19 cellular contexts compared by ENCODE assay signal in genomic region chr4:125498981-125499380, GRCh38.
DNase-seq lines count a peak whose midpoint lies in the region; ATAC-seq, FAIRE-seq and TF ChIP-seq lines count a peak whose summit lies in the region.
"Had no signal": no experiment of that assay in that cellular context is flagged by ENCODE, and none has a peak within 500 bp of the region (broad histone marks: within the 10 kb centered on the region; RNA-seq: fewer than 3 reads in every experiment).

No MANE protein-coding gene starts in this region.

- H2BK120ac ChIP-seq in IMR-90 (ENCODE audit: low read depth, low read length), result no peak overlapping the region
- H2BK120ac ChIP-seq in H1 (replicated peaks; ENCODE audit: low read depth, low read length), result no peak overlapping the region

- FAIRE-seq in A549 (lab: Jason Lieb, UNC) (no peak), H1 (lab: Jason Lieb, UNC) (no peak)
- FAIRE-seq: A204.1, D721Med, G401.6, GM12891 had no signal

- H3K4me3 ChIP-seq in A549 (no peak overlapping the region), IMR-90 (ENCODE audit: insufficient read depth, low read depth, low read length) (no peak overlapping the region), H1 (ENCODE audit: extremely low read depth in 1 of 4, insufficient read depth in 2 of 4, low read depth in 3 of 4, low read length in 4 of 4) (no peak overlapping the region)
- H3K4me3 ChIP-seq: BLaER1 treated with 17β-estradiol and CSF1 and Interleukin-3, amounts not matched to agents 10 nM and 100 nM had no signal

- H3K9me3 ChIP-seq in A549, result no peaks in the 10 kb centered on the region
- H3K9me3 ChIP-seq in IMR-90 (ENCODE audit: control insufficient read depth, insufficient read depth, low read length), result no peaks in the 10 kb centered on the region
- no peaks in the 10 kb centered on the region for H3K9me3 ChIP-seq in H1 (ENCODE audit: insufficient read depth in 2 of 2, low read depth in 1 of 2, low read length in 1 of 2)
- H3K9me3 ChIP-seq: BLaER1 treated with 17β-estradiol and CSF1 and Interleukin-3, amounts not matched to agents 10 nM and 100 nM; Caco-2 had no signal

- H2AFZ ChIP-seq in IMR-90 (replicated peaks; ENCODE audit: low read length, poor library complexity), result no peak overlapping the region
- H2AFZ ChIP-seq in H1 (ENCODE audit: low read length), result no peak overlapping the region

- POLR2A ChIA-PET in A549 (lab: Yijun Ruan, JAX), result no interaction called here
- POLR2A ChIA-PET in IMR-90 (lab: Charles Lee; ENCODE audit: unreplicated experiment), result no interaction called here
- POLR2A ChIA-PET in H1 (lab: Charles Lee; ENCODE audit: partially characterized antibody), result no interaction called here

- no peak overlapping the region for H4K91ac ChIP-seq in IMR-90 (ENCODE audit: insufficient read depth, low read depth, low read length)
- no peak overlapping the region for H4K91ac ChIP-seq in H1 (replicated peaks; ENCODE audit: insufficient read length, low read length)

- WGBS in A549 (ENCODE audit: missing lambda C conversion rate), result 20% methylated on average over 1 of the region's 1 CpG
- WGBS in IMR-90 (ENCODE audit: extremely low coverage in 2 of 2, insufficient read length in 1 of 2), 2 experiments, result no CpG with 5 or more reads among the region's 1 CpG
- 83% methylated on average over 1 of the region's 1 CpG; no CpG with 5 or more reads in 1 of the 2 experiments for WGBS in H1 (ENCODE audit: extremely low coverage in 1 of 2, insufficient coverage in 1 of 2, insufficient read length in 1 of 2, insufficient replicate concordance in 2 of 2, low coverage in 1 of 2, low lambda C conversion rate in 2 of 2, missing lambda C conversion rate in 1 of 2), 2 experiments

- no peak for TF ChIP-seq POLR2A in A549 (IDR thresholded peaks at IDR 0.05; ENCODE audit: low read length)
- no peak for TF ChIP-seq POLR2A in IMR-90 (IDR thresholded peaks at IDR 0.05; ENCODE audit: low read depth, low read length)
- TF ChIP-seq POLR2A in H1 (IDR thresholded peaks at IDR 0.05; ENCODE audit: control extremely low read depth in 1 of 2, low read depth in 2 of 2, low read length in 2 of 2), result no peak

- no peak overlapping the region for H3K14ac ChIP-seq in IMR-90 (replicated peaks; ENCODE audit: low read depth, low read length)
- H3K14ac ChIP-seq in H1 (ENCODE audit: insufficient read length), result no peak overlapping the region

- no peak overlapping the region for H3K18ac ChIP-seq in IMR-90 (ENCODE audit: low read depth, low read length)
- no peak overlapping the region for H3K18ac ChIP-seq in H1 (ENCODE audit: extremely low read depth, low read length)

- H2BK20ac ChIP-seq in IMR-90 (ENCODE audit: low read depth, low read length), result no peak overlapping the region
- no peak overlapping the region for H2BK20ac ChIP-seq in H1 (ENCODE audit: low read length)

- H2AK5ac ChIP-seq in IMR-90 (ENCODE audit: low read depth, low read length) (no peak overlapping the region), H1 (ENCODE audit: low read depth, low read length) (no peak overlapping the region)

- no peak overlapping the region for H3K56ac ChIP-seq in IMR-90 (ENCODE audit: extremely low read depth, insufficient read depth, low read length)
- H3K56ac ChIP-seq in H1 (replicated peaks; ENCODE audit: insufficient read length, low read depth, low read length), result no peak overlapping the region

- H3K4ac ChIP-seq in IMR-90 (ENCODE audit: low read depth, low read length) (no peak overlapping the region), H1 (replicated peaks; ENCODE audit: insufficient read length, low read depth, low read length) (no peak overlapping the region)

- H3K36me3 ChIP-seq in IMR-90 (ENCODE audit: control insufficient read depth, insufficient read depth, low read length), result no peaks in the 10 kb centered on the region
- no peaks in the 10 kb centered on the region for H3K36me3 ChIP-seq in H1 (ENCODE audit: control insufficient read depth in 2 of 4, insufficient read depth in 4 of 4, low read length in 3 of 4)
- H3K36me3 ChIP-seq: BLaER1 treated with 17β-estradiol and CSF1 and Interleukin-3, amounts not matched to agents 10 nM and 100 nM had no signal

- H3K27me3 ChIP-seq in IMR-90 (ENCODE audit: control insufficient read depth, insufficient read depth, low read length) (no peaks in the 10 kb centered on the region), H1 (replicated peaks in 1 of 4; ENCODE audit: control insufficient read depth in 3 of 4, extremely low read depth in 1 of 4, insufficient read depth in 3 of 4, low read length in 3 of 4) (no peaks in the 10 kb centered on the region)
- H3K27me3 ChIP-seq: BLaER1 treated with 17β-estradiol and CSF1 and Interleukin-3, amounts not matched to agents 10 nM and 100 nM had no signal

- dilution Hi-C loops in IMR-90 (cut with HindIII; ENCODE audit: low sequenced_read_pairs, unreplicated experiment), result no loop called here

- CTCF ChIA-PET in A549 (lab: Yijun Ruan, JAX) (no interaction called here), IMR-90 (lab: Yijun Ruan, JAX) (no interaction called here), H1 (lab: Charles Lee; ENCODE audit: partially characterized antibody) (interaction anchor here (0.5 to 1.2 kb wide), 3 partner anchors 9 to 186 kb away, joined by 3 read pairs; no protein-coding TSS in a partner anchor)

- no peaks in the 10 kb centered on the region for H4K20me1 ChIP-seq in IMR-90 (ENCODE audit: insufficient read depth, low read length)
- H4K20me1 ChIP-seq in H1 (replicated peaks in 1 of 2; ENCODE audit: control insufficient read depth in 1 of 2, insufficient read depth in 2 of 2, low read length in 2 of 2), result no peaks in the 10 kb centered on the region
- H4K20me1 ChIP-seq: BLaER1 treated with 17β-estradiol and CSF1 and Interleukin-3, amounts not matched to agents 10 nM and 100 nM had no signal

- DNase-seq in A549 (ENCODE audit: low read depth in 1 of 2, low spot score in 1 of 2) (no peak), IMR-90 (no peak), H1 (ENCODE audit: low read depth in 1 of 2, low spot score in 2 of 2) (no peak), midbrain (lab: John Stamatoyannopoulos, UW) (no peak)
- DNase-seq: 8988T; AML-193; Caco-2; Calu3; CD4-positive, alpha-beta T cell; CD8-positive, alpha-beta T cell; DMS79 treated with DMSO at 0.1 percent for 48 hours; GF-D8 had no signal

- no peak for TF ChIP-seq EP300 in A549 (IDR thresholded peaks at IDR 0.05)
- TF ChIP-seq EP300 in H1 (IDR thresholded peaks at IDR 0.05; ENCODE audit: borderline replicate concordance in 1 of 2, low read depth in 2 of 2, low read length in 2 of 2), result no peak

- in situ Hi-C loops in IMR-90 (cut with MboI; ENCODE audit: low sequenced_read_pairs), result no loop called here

- no peaks in the 10 kb centered on the region for H3K9me1 ChIP-seq in IMR-90 (ENCODE audit: insufficient read depth, low read length)

- H2BK15ac ChIP-seq in IMR-90 (ENCODE audit: low read depth, low read length) (no peak overlapping the region), H1 (ENCODE audit: low read length) (no peak overlapping the region)

- H3K79me1 ChIP-seq in IMR-90 (ENCODE audit: low read depth in 1 of 2, low read length in 2 of 2) (no peaks in the 10 kb centered on the region), H1 (ENCODE audit: low read depth, low read length) (no peaks in the 10 kb centered on the region)

- H4K8ac ChIP-seq in IMR-90 (ENCODE audit: low read depth in 2 of 2, low read length in 2 of 2) (no peak overlapping the region), H1 (ENCODE audit: extremely low read depth, insufficient read depth, low read length) (no peak overlapping the region)

- BruUV-seq in IMR-90 (replicated peaks; lab: Mats Ljungman, UMichigan), result no TSS peak

- TF ChIP-seq RAD21 in A549 (conservative IDR thresholded peaks at IDR 0.05 in 1 of 2, IDR thresholded peaks at IDR 0.05 in 1 of 2) (no peak), IMR-90 (IDR thresholded peaks at IDR 0.05; ENCODE audit: low read length) (no peak), H1 (IDR thresholded peaks at IDR 0.05 in 1 of 2, conservative IDR thresholded peaks at IDR 0.05 in 1 of 2; ENCODE audit: low read depth in 2 of 2, low read length in 2 of 2) (no peak)

- intact Hi-C loops in IMR-90 (cut with micrococcal nuclease), result no loop called here

- H3K4me1 ChIP-seq in A549 (no peaks in the 10 kb centered on the region), IMR-90 (ENCODE audit: control insufficient read depth, insufficient read depth, low read length) (no peaks in the 10 kb centered on the region), H1 (replicated peaks in 1 of 4; ENCODE audit: control insufficient read depth in 3 of 4, insufficient read depth in 4 of 4, low read length in 3 of 4) (no peaks in the 10 kb centered on the region)
- H3K4me1 ChIP-seq: BLaER1 treated with 17β-estradiol and CSF1 and Interleukin-3, amounts not matched to agents 10 nM and 100 nM; Caco-2 had no signal

- H2BK5ac ChIP-seq in IMR-90 (ENCODE audit: low read depth, low read length, poor library complexity, severe bottlenecking), result no peak overlapping the region
- H2BK5ac ChIP-seq in H1 (ENCODE audit: low read depth, low read length), result no peak overlapping the region

- no peak overlapping the region for H2AK9ac ChIP-seq in IMR-90 (replicated peaks; ENCODE audit: low read depth, low read length, poor library complexity)

- H3K23ac ChIP-seq in IMR-90 (ENCODE audit: low read depth, low read length), result no peak overlapping the region
- no peak overlapping the region for H3K23ac ChIP-seq in H1 (ENCODE audit: insufficient read length)

- H3K23me2 ChIP-seq in H1 (ENCODE audit: low read depth, low read length), result no peaks in the 10 kb centered on the region

- H3K9ac ChIP-seq in IMR-90 (ENCODE audit: low read depth, low read length), result no peak overlapping the region
- H3K9ac ChIP-seq in H1 (replicated peaks in 1 of 4; ENCODE audit: extremely low read depth in 1 of 4, low read depth in 3 of 4, low read length in 3 of 4), result no peak overlapping the region
- H3K9ac ChIP-seq: BLaER1 treated with 17β-estradiol and CSF1 and Interleukin-3, amounts not matched to agents 10 nM and 100 nM had no signal

- H3K79me2 ChIP-seq in H1 (ENCODE audit: control insufficient read depth in 1 of 2, insufficient read depth in 2 of 2, low read length in 2 of 2), result no peaks in the 10 kb centered on the region

- H3K27ac ChIP-seq in A549 (no peak overlapping the region), IMR-90 (ENCODE audit: insufficient read depth, low read length) (no peak overlapping the region), H1 (ENCODE audit: low read depth, low read length) (no peak overlapping the region)
- H3K27ac ChIP-seq: BLaER1 treated with 17β-estradiol and CSF1 and Interleukin-3, amounts not matched to agents 10 nM and 100 nM; C4-2B had no signal

- H3K4me2 ChIP-seq in A549, result no peak overlapping the region
- no peak overlapping the region for H3K4me2 ChIP-seq in IMR-90 (ENCODE audit: low read depth, low read length)
- H3K4me2 ChIP-seq in H1 (ENCODE audit: insufficient read depth in 1 of 2, low read depth in 2 of 2, low read length in 2 of 2), result no peak overlapping the region
- H3K4me2 ChIP-seq: BLaER1 treated with 17β-estradiol and CSF1 and Interleukin-3, amounts not matched to agents 10 nM and 100 nM had no signal

- H4K5ac ChIP-seq in IMR-90 (ENCODE audit: low read depth, low read length), result no peak overlapping the region
- H4K5ac ChIP-seq in H1 (ENCODE audit: insufficient read length, low read depth, low read length), result no peak overlapping the region

- no peak for ATAC-seq in A549
- no peak for ATAC-seq in IMR-90 (ENCODE audit: low read depth)
- ATAC-seq in GM19035 (IDR thresholded peaks at IDR 0.05; ENCODE audit: unreplicated experiment), result no peak
- ATAC-seq: CD8-positive, alpha-beta T cell had no signal

- TF ChIP-seq CTCF in A549 (IDR thresholded peaks at IDR 0.05), result no peak
- no peak for TF ChIP-seq CTCF in IMR-90 (conservative IDR thresholded peaks at IDR 0.05; ENCODE audit: low read depth, low read length)
- TF ChIP-seq CTCF in H1 (IDR thresholded peaks at IDR 0.05; ENCODE audit: control extremely low read depth in 1 of 3, insufficient read depth in 1 of 3, low read depth in 1 of 3, low read length in 3 of 3), result no peak

- no peak overlapping the region for H2BK12ac ChIP-seq in H1 (ENCODE audit: low read depth, low read length)

Comparison
In these comparisons a context has a peak if more than half of its experiments do, and no peak if none do; other contexts are left out.
1. Of the 18 proteins assayed by ChIP-seq in both H1 and A549: peak only in H1: none; only in A549: none; in both: MAFK; in neither: 17.